In the genomic region with DNA sequence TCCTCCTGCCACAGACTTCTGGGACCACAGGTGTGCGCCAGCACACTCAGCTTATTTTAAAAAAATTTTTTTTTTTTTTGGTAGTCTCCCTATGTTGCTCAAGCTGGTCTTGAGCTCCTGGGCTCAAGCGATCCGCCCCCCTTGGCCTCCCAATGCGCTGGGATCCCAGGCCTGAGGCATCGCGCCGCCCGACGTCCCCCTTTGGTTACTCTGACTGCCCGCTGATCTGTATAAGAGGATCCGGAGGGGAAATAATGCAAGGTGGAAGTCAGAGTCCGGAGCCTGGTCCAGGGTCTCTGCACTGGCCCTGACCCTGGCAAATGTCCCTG, we compare ENCODE assay signal across 8 cellular contexts. TPM values are rescaled to one million over a fixed set of nuclear protein-coding genes. Genes with fewer than 3 reads are reported as not detected.
A peak's percentile ranks its signal among the peaks of the same experiment; 100 is the strongest.
DNase-seq lines count a peak whose midpoint lies in the region; ATAC-seq and TF ChIP-seq lines count a peak whose summit lies in the region.

No MANE protein-coding gene starts in this region.

- no peaks in the 10 kb centered on the region; the same call in 1 of the 2 replicates for H3K4me1 ChIP-seq in GM23338 (ENCODE audit: insufficient read depth)
- peaks cover 10 to 15% of the 10 kb centered on the region in 2 experiments; a peak in 2 of 4 replicates for H3K4me1 ChIP-seq in SK-N-SH (ENCODE audit: control insufficient read depth in 1 of 2, insufficient read depth in 2 of 2, low read depth in 1 of 2, low read length in 1 of 2)

- peaks cover 6% of the 10 kb centered on the region; the same call in 1 of the 2 replicates for H3K9me2 ChIP-seq in GM23338 (ENCODE audit: insufficient read depth)
- no peaks in the 10 kb centered on the region for H3K9me2 ChIP-seq in SK-N-SH

- H3K27me3 Mint-ChIP-seq in GM23338 (ENCODE audit: insufficient read depth, low read depth, poor library complexity) (peaks cover 6% of the 10 kb centered on the region), glutamatergic neuron (ENCODE audit: unreplicated experiment) (peaks cover 2% of the 10 kb centered on the region)

- POLR2A ChIA-PET in SK-N-SH (lab: Yijun Ruan, JAX): no interaction called here

- H3K9me3 ChIP-seq in SK-N-SH: no peaks in the 10 kb centered on the region

- H3K4me1 Mint-ChIP-seq in GM23338 (peaks cover 8% of the 10 kb centered on the region; the same call in 2 of the 3 replicates), glutamatergic neuron (ENCODE audit: low read depth, unreplicated experiment) (peaks cover 8% of the 10 kb centered on the region)

- CTCF ChIA-PET in SK-N-SH (lab: Yijun Ruan, JAX): no interaction called here

- H3K9ac ChIP-seq in SK-N-SH: peak overlapping the region; percentile 87

- H3K4me3 Mint-ChIP-seq in GM23338: peak overlapping the region; percentile 97
- H3K4me3 Mint-ChIP-seq in glutamatergic neuron (ENCODE audit: unreplicated experiment): peak overlapping the region; percentile 92

- H3K36me3 ChIP-seq in GM23338 (ENCODE audit: insufficient read depth) (no peaks in the 10 kb centered on the region; the same call in 1 of the 2 replicates), SK-N-SH (replicated peaks in 1 of 2; ENCODE audit: control insufficient read depth in 1 of 2, insufficient read depth in 2 of 2, low read length in 1 of 2) (peaks cover 8 to 9% of the 10 kb centered on the region in 2 experiments)

- TF ChIP-seq EP300 in SK-N-SH (IDR thresholded peaks at IDR 0.05; ENCODE audit: borderline replicate concordance in 1 of 2, low read depth in 1 of 2, low read length in 1 of 2): no peak

- H3K36me3 Mint-ChIP-seq in GM23338 (ENCODE audit: low read depth) (peaks cover 7% of the 10 kb centered on the region), glutamatergic neuron (ENCODE audit: unreplicated experiment) (peaks cover 2% of the 10 kb centered on the region)

- no peaks in the 10 kb centered on the region; the same call in 1 of the 2 replicates for H3F3A ChIP-seq in GM23338 (replicated peaks; ENCODE audit: low read depth)
- no peaks in the 10 kb centered on the region for H3F3A ChIP-seq in SK-N-SH (replicated peaks; ENCODE audit: insufficient read depth)

- ATAC-seq in GM23338: peak; percentile 62

- H4K20me1 ChIP-seq in GM23338 (replicated peaks; ENCODE audit: insufficient read depth) (peaks cover 8% of the 10 kb centered on the region), SK-N-SH (ENCODE audit: insufficient read depth) (no peaks in the 10 kb centered on the region)

- H2AFZ ChIP-seq in GM23338 (peak overlapping the region; percentile 92), SK-N-SH (ENCODE audit: low read depth) (peak overlapping the region; percentile 100)

- H3K27me3 ChIP-seq in GM23338 (ENCODE audit: insufficient read depth): no peaks in the 10 kb centered on the region
- no peaks in the 10 kb centered on the region for H3K27me3 ChIP-seq in SK-N-SH (ENCODE audit: insufficient read depth)

- WGBS in SK-N-SH (ENCODE audit: low lambda C conversion rate): 59% methylated on average over 12 of the region's 12 CpGs

- TF ChIP-seq CTCF in GM23338 (conservative IDR thresholded peaks at IDR 0.05; ENCODE audit: low read depth in 2 of 2): no peak
- TF ChIP-seq CTCF in SK-N-SH (IDR thresholded peaks at IDR 0.05): no peak
- TF ChIP-seq CTCF in glutamatergic neuron (IDR thresholded peaks at IDR 0.05; ENCODE audit: partially characterized antibody, unreplicated experiment): no peak

- peak overlapping the region; percentile 82 for H3K4me2 ChIP-seq in GM23338
- H3K4me2 ChIP-seq in SK-N-SH: peak overlapping the region; percentile 81

- H3K4me3 ChIP-seq in GM23338 (peak overlapping the region; percentile 99), SK-N-SH (ENCODE audit: low read depth in 2 of 2, low read length in 1 of 2) (peak overlapping the region; percentile 82 to 85), skin epidermis (peak overlapping the region; percentile 88 to 100 (median 97))

- TF ChIP-seq RAD21 in SK-N-SH (IDR thresholded peaks at IDR 0.05; ENCODE audit: low read length): no peak

- DNase-seq in GM23338 (ENCODE audit: low spot score) (peak; percentile 66), SK-N-SH (no peak), glutamatergic neuron (no peak), NCI-H2107 (lab: John Stamatoyannopoulos, UW) (no peak), HCEC 1CT (no peak), HK-2 (ENCODE audit: unreplicated experiment) (no peak), dedifferentiated amniotic fluid mesenchymal stem cell (ENCODE audit: extremely low spot score) (no peak)

- H3K9me3 Mint-ChIP-seq in GM23338: no peaks in the 10 kb centered on the region
- peaks cover 1% of the 10 kb centered on the region for H3K9me3 Mint-ChIP-seq in glutamatergic neuron (ENCODE audit: unreplicated experiment)

- H3K27ac ChIP-seq in GM23338 (ENCODE audit: low read depth): peak overlapping the region; percentile 85
- peak overlapping the region; percentile 72 to 80 for H3K27ac ChIP-seq in SK-N-SH (ENCODE audit: low read depth in 2 of 2, low read length in 1 of 2)
- peak overlapping the region; percentile 81 to 99 (median 94) for H3K27ac ChIP-seq in skin epidermis

- H3K27ac Mint-ChIP-seq in GM23338 (peak overlapping the region; percentile 98), glutamatergic neuron (ENCODE audit: unreplicated experiment) (peak overlapping the region; percentile 95)

- peaks cover 30% of the 10 kb centered on the region for H3K79me2 ChIP-seq in GM23338 (replicated peaks; ENCODE audit: insufficient read depth)
- H3K79me2 ChIP-seq in SK-N-SH (ENCODE audit: insufficient read depth): peaks cover 43% of the 10 kb centered on the region

TF ChIP-seq in GM23338, 12 proteins besides CTCF, POLR2A, EP300 and RAD21 (continues in another document):
- no peak for TF ChIP-seq EZH2phosphoT487 (IDR thresholded peaks at IDR 0.05; ENCODE audit: unreplicated experiment)

TF ChIP-seq in SK-N-SH, 30 proteins besides CTCF, POLR2A, EP300 and RAD21 (continues in another document):
- TF ChIP-seq FOSL2 (IDR thresholded peaks at IDR 0.05; ENCODE audit: borderline replicate concordance, low read depth) (no peak), NRF1 (IDR thresholded peaks at IDR 0.05; ENCODE audit: low read depth, low read length) (no peak), GABPA (IDR thresholded peaks at IDR 0.05; ENCODE audit: low read depth) (no peak), EZH2phosphoT487 (IDR thresholded peaks at IDR 0.05; ENCODE audit: borderline replicate concordance, low read depth) (no peak), RCOR1 (IDR thresholded peaks at IDR 0.05; ENCODE audit: low read length) (no peak), SIN3A (IDR thresholded peaks at IDR 0.05; ENCODE audit: borderline replicate concordance, low read depth, low read length) (no peak), MEF2A (IDR thresholded peaks at IDR 0.05; ENCODE audit: borderline replicate concordance, low read depth) (no peak), CHD2 (IDR thresholded peaks at IDR 0.05; ENCODE audit: low read length, partially characterized antibody) (no peak), ELF1 (IDR thresholded peaks at IDR 0.05) (no peak), RFX5 (IDR thresholded peaks at IDR 0.05; ENCODE audit: low read length) (no peak)
- TF ChIP-seq, protein P1, sequence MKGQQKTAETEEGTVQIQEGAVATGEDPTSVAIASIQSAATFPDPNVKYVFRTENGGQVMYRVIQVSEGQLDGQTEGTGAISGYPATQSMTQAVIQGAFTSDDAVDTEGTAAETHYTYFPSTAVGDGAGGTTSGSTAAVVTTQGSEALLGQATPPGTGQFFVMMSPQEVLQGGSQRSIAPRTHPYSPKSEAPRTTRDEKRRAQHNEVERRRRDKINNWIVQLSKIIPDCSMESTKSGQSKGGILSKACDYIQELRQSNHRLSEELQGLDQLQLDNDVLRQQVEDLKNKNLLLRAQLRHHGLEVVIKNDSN (IDR thresholded peaks at IDR 0.05; ENCODE audit: borderline replicate concordance, low read depth): no peak
- TF ChIP-seq, protein P2, sequence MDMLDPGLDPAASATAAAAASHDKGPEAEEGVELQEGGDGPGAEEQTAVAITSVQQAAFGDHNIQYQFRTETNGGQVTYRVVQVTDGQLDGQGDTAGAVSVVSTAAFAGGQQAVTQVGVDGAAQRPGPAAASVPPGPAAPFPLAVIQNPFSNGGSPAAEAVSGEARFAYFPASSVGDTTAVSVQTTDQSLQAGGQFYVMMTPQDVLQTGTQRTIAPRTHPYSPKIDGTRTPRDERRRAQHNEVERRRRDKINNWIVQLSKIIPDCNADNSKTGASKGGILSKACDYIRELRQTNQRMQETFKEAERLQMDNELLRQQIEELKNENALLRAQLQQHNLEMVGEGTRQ (IDR thresholded peaks at IDR 0.05; ENCODE audit: borderline replicate concordance, low read depth, low read length): no peak
- TF ChIP-seq, protein P3, sequence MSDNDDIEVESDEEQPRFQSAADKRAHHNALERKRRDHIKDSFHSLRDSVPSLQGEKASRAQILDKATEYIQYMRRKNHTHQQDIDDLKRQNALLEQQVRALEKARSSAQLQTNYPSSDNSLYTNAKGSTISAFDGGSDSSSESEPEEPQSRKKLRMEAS (IDR thresholded peaks at IDR 0.05; ENCODE audit: low read depth): no peak

RNA-seq across cellular contexts. Expression of a gene that starts 0.5 kb away (rescaled TPM):
- total RNA-seq in GM23338 (2014; rRNA removed; shearing (Covaris generic)): 18.5 and 19.0 TPM in 2 replicates
- polyA plus RNA-seq in GM23338 (2016; fragmentation: Nextera tagmentation; extraction: Ambion mirVana) (1.3 and 1.7 TPM in 2 replicates), SK-N-SH (2012; rRNA removed) (1.5 and 2.5 TPM in 2 replicates)
- polyA plus RNA-seq in SK-N-SH (2012; cell fraction: cytosol; rRNA removed): 1.4 TPM in 2 replicates
- 3.4 and 3.6 TPM in 2 replicates for polyA plus RNA-seq in SK-N-SH (2012; cell fraction: nucleus; rRNA removed)
- total RNA-seq in glutamatergic neuron (ENCODE audit: unreplicated experiment): 15.5 TPM

RNA-seq across cellular contexts. Expression of a gene that starts 9.1 kb away (rescaled TPM):
- 2.4 and 6.7 TPM in 2 replicates for total RNA-seq in GM23338 (2014; rRNA removed; shearing (Covaris generic))
- polyA plus RNA-seq in GM23338 (2016; fragmentation: Nextera tagmentation; extraction: Ambion mirVana) (3.2 and 4.9 TPM in 2 replicates), SK-N-SH (2012; rRNA removed) (1.2 and 1.5 TPM in 2 replicates)
- polyA plus RNA-seq in SK-N-SH (2012; cell fraction: cytosol; rRNA removed): 0.85 and 1.2 TPM in 2 replicates
- polyA plus RNA-seq in SK-N-SH (2012; cell fraction: nucleus; rRNA removed): 1.8 and 3.2 TPM in 2 replicates
- total RNA-seq in glutamatergic neuron (ENCODE audit: unreplicated experiment): 2.8 TPM

RNA-seq across cellular contexts. Expression of a gene that starts 40.3 kb away (rescaled TPM):
- total RNA-seq in GM23338 (2014; rRNA removed; shearing (Covaris generic)): 79.6 and 81.7 TPM in 2 replicates
- polyA plus RNA-seq in GM23338 (2016; fragmentation: Nextera tagmentation; extraction: Ambion mirVana) (3.0 and 3.4 TPM in 2 replicates), SK-N-SH (2012; rRNA removed) (2.4 and 4.3 TPM in 2 replicates)
- 1.4 and 1.5 TPM in 2 replicates for polyA plus RNA-seq in SK-N-SH (2012; cell fraction: cytosol; rRNA removed)
- 6.6 and 8.8 TPM in 2 replicates for polyA plus RNA-seq in SK-N-SH (2012; cell fraction: nucleus; rRNA removed)
- total RNA-seq in glutamatergic neuron (ENCODE audit: unreplicated experiment): 62.1 TPM

RNA-seq across cellular contexts. Expression of a gene that starts 48.6 kb away (rescaled TPM):
- 15.5 and 25.9 TPM in 2 replicates for total RNA-seq in GM23338 (2014; rRNA removed; shearing (Covaris generic))
- 3.4 and 4.0 TPM in 2 replicates for polyA plus RNA-seq in GM23338 (2016; fragmentation: Nextera tagmentation; extraction: Ambion mirVana)
- polyA plus RNA-seq in SK-N-SH (2012; rRNA removed): 8.6 and 8.8 TPM in 2 replicates
- polyA plus RNA-seq in SK-N-SH (2012; cell fraction: cytosol; rRNA removed): 4.0 and 5.1 TPM in 2 replicates
- polyA plus RNA-seq in SK-N-SH (2012; cell fraction: nucleus; rRNA removed): 14.4 and 37.4 TPM in 2 replicates
- total RNA-seq in glutamatergic neuron (ENCODE audit: unreplicated experiment): 37.8 TPM
